In the genomic region with DNA sequence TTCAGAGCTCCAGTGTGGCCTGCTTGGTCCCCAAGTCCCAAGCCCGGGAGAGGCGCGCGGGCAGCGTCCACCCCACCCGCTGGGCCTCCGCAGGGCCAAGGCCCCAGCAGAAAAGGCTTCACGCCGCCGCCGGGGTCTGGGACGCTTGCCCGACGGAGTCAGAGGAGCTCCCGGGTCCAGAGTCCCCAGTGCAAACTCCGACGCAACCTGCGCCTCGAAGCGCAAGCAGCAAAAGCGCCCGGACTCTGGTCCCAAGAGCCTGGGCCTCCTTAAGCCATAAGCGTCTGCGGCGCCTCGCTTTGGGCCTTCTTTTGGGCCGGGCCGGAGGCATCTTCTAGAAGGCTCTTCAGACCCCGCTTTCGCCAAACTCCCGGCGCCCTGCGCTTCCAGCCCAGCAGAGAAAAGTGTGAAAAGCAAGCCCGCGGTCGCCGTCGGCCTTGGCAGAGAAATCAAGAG, we compare ENCODE assay signal across 8 cellular contexts. TPM values are rescaled to one million over a fixed set of nuclear protein-coding genes. Genes with fewer than 3 reads are reported as not detected.
DNase-seq lines count a peak whose midpoint lies in the region; ATAC-seq, FAIRE-seq and TF ChIP-seq lines count a peak whose summit lies in the region.
"Had no signal": no experiment of that assay in that cellular context is flagged by ENCODE, and none has a peak within 500 bp of the region (broad histone marks: within the 10 kb centered on the region; RNA-seq: fewer than 3 reads in every experiment).

No MANE protein-coding gene starts in this region.

- no peak overlapping the region for H2BK15ac ChIP-seq in H9 (ENCODE audit: low read depth, low read length)

- no peaks in the 10 kb centered on the region; a peak in 1 of 7 replicates for H3K36me3 Mint-ChIP-seq in H9 (ENCODE audit: insufficient read depth in 1 of 3, low read depth in 3 of 3)
- peaks cover 7% of the 10 kb centered on the region for H3K36me3 Mint-ChIP-seq in activated naive CD8-positive, alpha-beta T cell treated with anti-CD3 and anti-CD28 coated beads, Interleukin-2, amount 50 U/mL, for 24 hours (ENCODE audit: low read depth)

- H3K4me2 ChIP-seq in H9 (ENCODE audit: insufficient read depth, insufficient read length, low read length), result peak overlapping the region; percentile 80

- H3K9me3 ChIP-seq in H9 (ENCODE audit: control insufficient read depth, low read depth, low read length) (no peaks in the 10 kb centered on the region), small intestine (ENCODE audit: control insufficient read depth, low read depth) (no peaks in the 10 kb centered on the region)
- H3K9me3 ChIP-seq in effector memory CD4-positive, alpha-beta T cell (ENCODE audit: control insufficient read depth, low read length), result no peaks in the 10 kb centered on the region

- H4K91ac ChIP-seq in H9 (ENCODE audit: insufficient read length, low read depth, low read length), result no peak overlapping the region

- H3K79me2 ChIP-seq in H9 (ENCODE audit: insufficient read depth, low read length), result no peaks in the 10 kb centered on the region

- no peak overlapping the region for H2AFZ ChIP-seq in H9 (ENCODE audit: low read length)

- no peak overlapping the region for H4K8ac ChIP-seq in H9 (replicated peaks; ENCODE audit: insufficient read length, low read depth, low read length)

- H3K18ac ChIP-seq in H9 (ENCODE audit: insufficient read length, low read depth, low read length), result no peak overlapping the region

- peak overlapping the region; percentile 81 to 95 for H3K4me3 Mint-ChIP-seq in H9
- no peak overlapping the region for H3K4me3 Mint-ChIP-seq in activated naive CD8-positive, alpha-beta T cell treated with anti-CD3 and anti-CD28 coated beads, Interleukin-2, amount 50 U/mL, for 24 hours

- H4K20me1 ChIP-seq in H9 (ENCODE audit: control insufficient read depth, insufficient read depth, insufficient read length), result no peaks in the 10 kb centered on the region

- H3K9ac ChIP-seq in H9 (ENCODE audit: extremely low read depth, insufficient read length, low read length), result no peak overlapping the region

- peaks cover 94% of the 10 kb centered on the region for H3K27me3 Mint-ChIP-seq in H9 (ENCODE audit: low read depth)
- H3K27me3 Mint-ChIP-seq in activated naive CD8-positive, alpha-beta T cell treated with anti-CD3 and anti-CD28 coated beads, Interleukin-2, amount 50 U/mL, for 24 hours, result peaks cover 52% of the 10 kb centered on the region

- no peak overlapping the region for H3K14ac ChIP-seq in H9 (ENCODE audit: insufficient read depth, low read length)

- H2AK5ac ChIP-seq in H9 (ENCODE audit: insufficient read length, low read length), result no peak overlapping the region

- peaks cover 51% of the 10 kb centered on the region for H3K27me3 ChIP-seq in H9 (ENCODE audit: insufficient read depth, low read length)
- peaks cover 12 to 44% of the 10 kb centered on the region in 2 donors for H3K27me3 ChIP-seq in small intestine (ENCODE audit: control insufficient read depth in 2 of 2, insufficient read depth in 2 of 2, low read length in 2 of 2)
- H3K27me3 ChIP-seq in effector memory CD4-positive, alpha-beta T cell (replicated peaks; ENCODE audit: control insufficient read depth, insufficient read depth, low read length, poor library complexity, severe bottlenecking), result peaks cover 29% of the 10 kb centered on the region

- H3K36me3 ChIP-seq in small intestine (ENCODE audit: control insufficient read depth in 2 of 2, insufficient read depth in 2 of 2, low read length in 2 of 2), result no peaks in the 10 kb centered on the region
- H3K36me3 ChIP-seq in effector memory CD4-positive, alpha-beta T cell (ENCODE audit: control insufficient read depth, insufficient read depth, low read length), result no peaks in the 10 kb centered on the region

- H3T11ph ChIP-seq in H9 (ENCODE audit: low read length), result no peak overlapping the region

- H3K23me2 ChIP-seq in H9 (ENCODE audit: insufficient read length, low read depth, low read length, poor library complexity, severe bottlenecking), result peaks cover 22% of the 10 kb centered on the region

- no CpG with 5 or more reads among the region's 38 CpGs for WGBS in H9 (ENCODE audit: extremely low coverage, insufficient read length, low lambda C conversion rate)
- WGBS in small intestine, 3 donors, result 5 to 6% (median 5%) methylated on average over 34 to 38 of the region's 38 CpGs

- H3K4me1 ChIP-seq in H9 (ENCODE audit: insufficient read depth, low read length) (no peaks in the 10 kb centered on the region; the same call in 1 of the 2 replicates), small intestine (ENCODE audit: control insufficient read depth in 2 of 2, insufficient read depth in 1 of 2, low read depth in 1 of 2, low read length in 1 of 2) (peaks cover 0 to 2% of the 10 kb centered on the region in 2 donors)
- H3K4me1 ChIP-seq in effector memory CD4-positive, alpha-beta T cell (ENCODE audit: control insufficient read depth, insufficient read depth, low read length, poor library complexity, severe bottlenecking), result no peaks in the 10 kb centered on the region

- no peaks in the 10 kb centered on the region for H3K79me1 ChIP-seq in H9 (ENCODE audit: insufficient read depth, low read depth, low read length, poor library complexity, severe bottlenecking)

- peaks cover 14 to 30% of the 10 kb centered on the region in 2 experiments for H3K4me1 Mint-ChIP-seq in H9
- H3K4me1 Mint-ChIP-seq in activated naive CD8-positive, alpha-beta T cell treated with anti-CD3 and anti-CD28 coated beads, Interleukin-2, amount 50 U/mL, for 24 hours, result peaks cover 7% of the 10 kb centered on the region

- no peak overlapping the region for H4K5ac ChIP-seq in H9 (ENCODE audit: insufficient read length, low read depth, low read length)

- H2BK5ac ChIP-seq in H9 (ENCODE audit: insufficient read length, low read length), result no peak overlapping the region

- no peak overlapping the region for H3K27ac Mint-ChIP-seq in H9
- peak overlapping the region; percentile 22 for H3K27ac Mint-ChIP-seq in activated naive CD8-positive, alpha-beta T cell treated with anti-CD3 and anti-CD28 coated beads, Interleukin-2, amount 50 U/mL, for 24 hours

- ATAC-seq in activated naive CD8-positive, alpha-beta T cell treated with anti-CD3 and anti-CD28 coated beads, Interleukin-2, amount 50 U/mL, for 24 hours, result no peak
- ATAC-seq in GM18517 (IDR thresholded peaks at IDR 0.05; ENCODE audit: unreplicated experiment) (no peak), HG03571 (IDR thresholded peaks at IDR 0.05; ENCODE audit: unreplicated experiment) (no peak)

- H3K27ac ChIP-seq in H9 (ENCODE audit: insufficient read length, low read depth, low read length), result no peak overlapping the region
- H3K27ac ChIP-seq in small intestine (ENCODE audit: low read depth in 1 of 2, low read length in 1 of 2), result no peak overlapping the region
- H3K27ac ChIP-seq in effector memory CD4-positive, alpha-beta T cell (ENCODE audit: insufficient read depth, low read length, poor library complexity, severe bottlenecking), result no peak overlapping the region

- H3K4me3 ChIP-seq in iPS-11a (ENCODE audit: low read depth, low read length) (peak overlapping the region; percentile 1), small intestine (ENCODE audit: low read depth in 1 of 2, low read length in 2 of 2) (no peak overlapping the region)
- no peak overlapping the region for H3K4me3 ChIP-seq in effector memory CD4-positive, alpha-beta T cell (ENCODE audit: insufficient read depth, low read depth, low read length, poor library complexity, severe bottlenecking)

- no peak overlapping the region for H3K23ac ChIP-seq in H9 (ENCODE audit: insufficient read length, low read depth, low read length)

- peaks cover 0 to 3% of the 10 kb centered on the region in 2 experiments; a peak in 2 of 5 replicates for H3K9me3 Mint-ChIP-seq in H9
- peaks cover 4% of the 10 kb centered on the region for H3K9me3 Mint-ChIP-seq in activated naive CD8-positive, alpha-beta T cell treated with anti-CD3 and anti-CD28 coated beads, Interleukin-2, amount 50 U/mL, for 24 hours

- no peak overlapping the region for H2BK12ac ChIP-seq in H9 (ENCODE audit: insufficient read length, low read depth, low read length)

- H2BK120ac ChIP-seq in H9 (ENCODE audit: low read depth, low read length, poor library complexity, severe bottlenecking), result no peak overlapping the region

- H3K4ac ChIP-seq in H9 (ENCODE audit: low read depth, low read length), result no peak overlapping the region

- no peak for FAIRE-seq in small intestine (lab: Jason Lieb, UNC)

- H2BK20ac ChIP-seq in H9 (ENCODE audit: low read depth, low read length, poor library complexity, severe bottlenecking), result no peak overlapping the region

- TF ChIP-seq CTCF in H9 (conservative IDR thresholded peaks at IDR 0.05), result no peak

- H3K56ac ChIP-seq in H9 (ENCODE audit: insufficient read length, low read depth, low read length), result no peak overlapping the region

- DNase-seq in H9 (peak; percentile 63), small intestine (peak; percentile 5)
- no peak for DNase-seq in activated naive CD8-positive, alpha-beta T cell treated with anti-CD3 and anti-CD28 coated beads, Interleukin-2, amount 50 U/mL, for 24 hours
- no peak for DNase-seq in effector memory CD4-positive, alpha-beta T cell
- DNase-seq: left colon had no signal

RNA-seq across cellular contexts. Expression of a gene that starts 1.4 kb away (rescaled TPM):
- 0.02 TPM in 1 of 2 replicates, not detected in the other for total RNA-seq in H9 (2021)
- under 1 TPM in 1 of 3 donors, not detected in 2; 0.31 TPM for polyA plus RNA-seq in small intestine

Comparison
In these comparisons a context has a peak if more than half of its experiments do, and no peak if none do; other contexts are left out.
1. DNase-seq: peak in H9 (single experiment) and small intestine (single experiment); none in activated naive CD8-positive, alpha-beta T cell treated with anti-CD3 and anti-CD28 coated beads, Interleukin-2, amount 50 U/mL, for 24 hours (single experiment) and effector memory CD4-positive, alpha-beta T cell (0 of 3).